1 cellular context compared by ENCODE assay signal in the genomic region with DNA sequence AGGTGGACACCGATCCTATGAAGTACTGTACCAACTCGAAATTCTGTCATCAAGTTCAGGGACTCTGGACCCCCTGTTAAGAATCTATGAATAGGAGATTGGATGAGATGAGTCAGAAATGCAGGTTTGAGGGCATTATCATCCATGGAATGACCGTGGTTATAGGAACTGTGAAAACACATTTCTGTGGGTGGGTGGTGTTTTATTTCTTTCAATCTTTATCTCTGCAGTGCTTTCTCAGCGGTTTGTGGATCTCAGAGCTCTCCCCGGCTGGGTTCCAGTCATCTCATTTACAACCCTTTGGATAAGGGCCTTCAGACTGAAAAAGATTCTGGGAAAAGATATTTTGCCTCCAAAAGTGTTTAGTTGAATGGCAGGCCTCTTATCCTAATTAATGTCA.
TF ChIP-seq lines count a peak whose summit lies in the region.

No MANE protein-coding gene starts in this region.

TF ChIP-seq in GM23338, 12 proteins besides CTCF, POLR2A, EP300 and RAD21 (continued from another document):
- no peak for TF ChIP-seq EZH2 (IDR thresholded peaks at IDR 0.05; ENCODE audit: low read depth, unreplicated experiment)
TF ChIP-seq in GM23338: peak in this region for 0.
